In the genomic region with DNA sequence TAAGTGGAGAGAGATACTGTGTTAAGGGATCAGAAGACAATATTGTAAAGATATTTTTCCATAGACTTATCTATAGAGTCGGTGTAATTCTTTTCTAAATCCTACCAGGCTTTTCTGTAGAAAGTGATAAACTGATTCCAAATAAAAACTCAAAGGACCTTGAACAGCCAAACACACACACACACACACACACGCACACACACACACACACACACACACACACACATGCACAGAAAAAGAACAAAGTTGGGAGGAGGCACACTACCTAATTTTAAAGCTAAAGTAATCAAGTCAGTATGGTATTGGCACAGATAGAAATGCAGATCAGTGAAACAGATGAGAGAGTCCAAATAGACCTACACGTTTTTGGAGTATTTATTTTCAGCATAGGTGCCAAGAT, we compare ENCODE assay signal across 8 cellular contexts.
"Had no signal": no experiment of that assay in that cellular context is flagged by ENCODE, and none has a peak within 500 bp of the region (broad histone marks: within the 10 kb centered on the region; RNA-seq: fewer than 3 reads in every experiment).

No MANE protein-coding gene starts in this region.

- H3K4me3 Mint-ChIP-seq: GM23338, H9, HFFc6 had no signal

- H3K27ac ChIP-seq: HL-60 had no signal

- H3K9me3 Mint-ChIP-seq: GM23338, H9, HFFc6 had no signal

- H3K4me2 ChIP-seq: GM23338 had no signal

- H2AFZ ChIP-seq: GM23338 had no signal

- H3K27ac Mint-ChIP-seq: GM23338, H9, HFFc6 had no signal

- ATAC-seq: GM23338, K562 had no signal

- H3K4me1 Mint-ChIP-seq: GM23338 had no signal

- DNase-seq: H9, HCEC 1CT, HFFc6, IMR-90, KG1 had no signal

- H3K4me3 ChIP-seq: GM23338, K562 had no signal
